Comparison of ENCODE assay signal across 8 cellular contexts in genomic region chr9:137199411-137200121, GRCh38. TPM values are rescaled to one million over a fixed set of nuclear protein-coding genes. Genes with fewer than 3 reads are reported as not detected.
A peak's percentile ranks its signal among the peaks of the same experiment; 100 is the strongest.
DNase-seq lines count a peak whose midpoint lies in the region; ATAC-seq, FAIRE-seq and TF ChIP-seq lines count a peak whose summit lies in the region.

No MANE protein-coding gene starts in this region.

- H3K9ac ChIP-seq in PC-3 (ENCODE audit: low read length) = no peak overlapping the region; the same call in 1 of the 2 replicates

- H2AFZ ChIP-seq in PC-3 (ENCODE audit: low read length) = no peak overlapping the region

- TF ChIP-seq CTCF in DOHH2 (IDR thresholded peaks at IDR 0.05; ENCODE audit: low read depth, low read length, poor library complexity, severe bottlenecking) (no peak), PC-3 (conservative IDR thresholded peaks at IDR 0.05; ENCODE audit: low read depth, low read length) (no peak), epithelial cell of proximal tubule (conservative IDR thresholded peaks at IDR 0.05; ENCODE audit: low read depth, low read length) (no peak), pancreas (IDR thresholded peaks at IDR 0.05) (no peak)

- DNase-seq in PC-3 = no peak
- DNase-seq in epithelial cell of proximal tubule (ENCODE audit: low read depth) = no peak
- peak in 3 of 6 donors; percentile 45 to 89 (median 50) for DNase-seq in pancreas
- DNase-seq in G401 (ENCODE audit: low spot score) = no peak
- no peak for DNase-seq in H54 (ENCODE audit: insufficient read length, low spot score)
- DNase-seq in activated CD8-positive, alpha-beta memory T cell treated with anti-CD3 and anti-CD28 coated beads, Interleukin-2, amount 50 U/mL, for 4 hours = no peak

- H3K27me3 ChIP-seq in DOHH2 (ENCODE audit: control insufficient read depth, low read length) = no peaks in the 10 kb centered on the region
- no peaks in the 10 kb centered on the region for H3K27me3 ChIP-seq in PC-3 (ENCODE audit: low read length)
- no peaks in the 10 kb centered on the region for H3K27me3 ChIP-seq in pancreas

- H3K4me1 ChIP-seq in DOHH2 (ENCODE audit: control insufficient read depth, low read length) (peaks cover 56% of the 10 kb centered on the region), PC-3 (ENCODE audit: insufficient read depth, low read length) (peaks cover 51% of the 10 kb centered on the region), pancreas (peaks cover 14 to 36% (median 21%) of the 10 kb centered on the region in 3 donors)

- peaks cover 6% of the 10 kb centered on the region for H3F3A ChIP-seq in DOHH2 (ENCODE audit: control insufficient read depth, insufficient read depth)
- no peaks in the 10 kb centered on the region for H3F3A ChIP-seq in PC-3 (ENCODE audit: low read length, unreplicated experiment)

- TF ChIP-seq POLR2A in H54 (IDR thresholded peaks at IDR 0.05; ENCODE audit: low read depth, low read length) = no peak

- intact Hi-C loops in PC-3 (cut with micrococcal nuclease) = no loop called here
- intact Hi-C loops in pancreas (cut with DNase I) = no loop called here

- POLR2A ChIA-PET in PC-3 (lab: Charles Lee; ENCODE audit: unreplicated experiment) = no interaction called here

- no peak overlapping the region for H3K27ac ChIP-seq in DOHH2 (ENCODE audit: low read depth, low read length)
- no peak overlapping the region for H3K27ac ChIP-seq in PC-3 (ENCODE audit: low read length)
- H3K27ac ChIP-seq in pancreas = peak overlapping the region; percentile 78 to 90 (median 83)

- H3K79me2 ChIP-seq in DOHH2 (ENCODE audit: control insufficient read depth, low read length) = peaks cover 58% of the 10 kb centered on the region
- H3K79me2 ChIP-seq in PC-3 (ENCODE audit: low read length) = peaks cover 48% of the 10 kb centered on the region

- peaks cover 8% of the 10 kb centered on the region for H3K36me3 ChIP-seq in DOHH2 (ENCODE audit: control insufficient read depth, low read length)
- no peaks in the 10 kb centered on the region for H3K36me3 ChIP-seq in PC-3 (ENCODE audit: low read depth, low read length)
- H3K36me3 ChIP-seq in pancreas = no peaks in the 10 kb centered on the region

- ATAC-seq in PC-3 (no peak), pancreas (no peak), HG03175 (IDR thresholded peaks at IDR 0.05; ENCODE audit: unreplicated experiment) (no peak)

- no peaks in the 10 kb centered on the region for H3K9me3 ChIP-seq in DOHH2 (ENCODE audit: control insufficient read depth, insufficient read depth, low read length)
- no peaks in the 10 kb centered on the region for H3K9me3 ChIP-seq in PC-3 (ENCODE audit: low read length)
- H3K9me3 ChIP-seq in pancreas = no peaks in the 10 kb centered on the region

- 4 to 5% methylated on average over 29 to 51 of the region's 51 CpGs for WGBS in pancreas, 2 donors

- peak overlapping the region; percentile 40 for H3K4me2 ChIP-seq in DOHH2 (ENCODE audit: low read length)
- H3K4me2 ChIP-seq in PC-3 (ENCODE audit: low read length) = peak overlapping the region; percentile 89

- H4K20me1 ChIP-seq in DOHH2 (ENCODE audit: control insufficient read depth, insufficient read depth, low read depth, low read length) (peaks cover 3% of the 10 kb centered on the region; the same call in 1 of the 2 replicates), PC-3 (ENCODE audit: low read length) (peaks cover 14% of the 10 kb centered on the region; the same call in 1 of the 2 replicates)

- no TSS peak for BruUV-seq in PC-3 (replicated peaks; lab: Mats Ljungman, UMichigan)

- H3K9me2 ChIP-seq in DOHH2 (replicated peaks; ENCODE audit: control insufficient read depth, low read length) (no peaks in the 10 kb centered on the region), PC-3 (replicated peaks; ENCODE audit: low read length) (no peaks in the 10 kb centered on the region)

- in situ Hi-C loops in G401 (cut with HindIII; ENCODE audit: low sequenced_read_pairs) = no loop called here

- CTCF ChIA-PET in PC-3 (lab: Charles Lee) = no interaction called here

- no peak for FAIRE-seq in pancreas (lab: Jason Lieb, UNC)
- no peak for FAIRE-seq in H54 (lab: Jason Lieb, UNC)

- H3K4me3 ChIP-seq in DOHH2 (ENCODE audit: low read length) (peak overlapping the region; percentile 44), PC-3 (ENCODE audit: low read length) (peak overlapping the region; percentile 68), epithelial cell of proximal tubule (ENCODE audit: low read depth, low read length) (peak overlapping the region; percentile 54), pancreas (peak overlapping the region; percentile 48 to 80 (median 60))

RNA-seq across cellular contexts. Expression of gene TPRN, which starts 1.0 kb away (rescaled TPM):
- total RNA-seq in PC-3 (2014; rRNA removed) = 11.3 and 14.7 TPM in 2 replicates
- 10.5 and 13.5 TPM in 2 replicates for total RNA-seq in epithelial cell of proximal tubule
- total RNA-seq in pancreas = 100 to 1,000 TPM in 1 of 6 donors, 10 to 100 TPM in 5; 50.3 to 110 (median 74.8) TPM
- polyA plus RNA-seq in pancreas = 10 to 100 TPM; 48.7 to 66.5 TPM
- 17.6 and 25.7 TPM in 2 replicates for total RNA-seq in G401 (2014; rRNA removed; shearing (Covaris generic))

RNA-seq across cellular contexts. Expression of gene TMEM203, which starts 5.9 kb away (rescaled TPM):
- 31.3 and 36.4 TPM in 2 replicates for total RNA-seq in PC-3 (2014; rRNA removed)
- total RNA-seq in epithelial cell of proximal tubule = 39.4 and 44.9 TPM in 2 replicates
- 10 to 100 TPM in 5 of 6 donors, 1 to 10 TPM in 1; 9.7 to 19.0 (median 13.1) TPM for total RNA-seq in pancreas
- 10 to 100 TPM; 16.9 to 22.8 TPM for polyA plus RNA-seq in pancreas
- total RNA-seq in G401 (2014; rRNA removed; shearing (Covaris generic)) = 45.7 and 57.4 TPM in 2 replicates

RNA-seq across cellular contexts. Expression of gene NDOR1, which starts 5.9 kb away (rescaled TPM):
- total RNA-seq in PC-3 (2014; rRNA removed) = 21.5 and 25.7 TPM in 2 replicates
- 22.0 and 26.9 TPM in 2 replicates for total RNA-seq in epithelial cell of proximal tubule
- total RNA-seq in pancreas = 10 to 100 TPM in 1 of 6 donors, 1 to 10 TPM in 5; 4.6 to 12.9 (median 6.5) TPM
- polyA plus RNA-seq in pancreas = 10 to 100 TPM in 1 of 2 donors, 1 to 10 TPM in 1; 9.7 to 25.4 TPM
- total RNA-seq in G401 (2014; rRNA removed; shearing (Covaris generic)) = 3.9 and 6.4 TPM in 2 replicates

RNA-seq across cellular contexts. Expression of gene SSNA1, which starts 11.1 kb away (rescaled TPM):
- total RNA-seq in PC-3 (2014; rRNA removed) (123 and 148 TPM in 2 replicates), epithelial cell of proximal tubule (139 and 185 TPM in 2 replicates), pancreas (10 to 100 TPM; 30.8 to 45.2 (median 38.3) TPM)
- polyA plus RNA-seq in pancreas = 10 to 100 TPM; 67.4 to 81.0 TPM
- 95.8 and 122 TPM in 2 replicates for total RNA-seq in G401 (2014; rRNA removed; shearing (Covaris generic))

RNA-seq across cellular contexts. Expression of gene ANAPC2, which starts 11.2 kb away (rescaled TPM):
- total RNA-seq in PC-3 (2014; rRNA removed) (21.6 and 30.2 TPM in 2 replicates), epithelial cell of proximal tubule (16.7 TPM in 2 replicates), pancreas (10 to 100 TPM; 22.2 to 39.4 (median 31.5) TPM)
- 100 to 1,000 TPM in 1 of 2 donors, 10 to 100 TPM in 1; 99.9 to 122 TPM for polyA plus RNA-seq in pancreas
- total RNA-seq in G401 (2014; rRNA removed; shearing (Covaris generic)) = 58.8 and 63.6 TPM in 2 replicates

Comparison
In these comparisons a context has a peak if more than half of its experiments do, and no peak if none do; other contexts are left out.
1. H3K27ac ChIP-seq: peak in pancreas (4 of 4); none in DOHH2 (single experiment) and PC-3 (single experiment).
2. Peak in every context shown above with its lines, with median percentiles within 50 percentile points of each other: H3K4me3 ChIP-seq.